In the genomic region with DNA sequence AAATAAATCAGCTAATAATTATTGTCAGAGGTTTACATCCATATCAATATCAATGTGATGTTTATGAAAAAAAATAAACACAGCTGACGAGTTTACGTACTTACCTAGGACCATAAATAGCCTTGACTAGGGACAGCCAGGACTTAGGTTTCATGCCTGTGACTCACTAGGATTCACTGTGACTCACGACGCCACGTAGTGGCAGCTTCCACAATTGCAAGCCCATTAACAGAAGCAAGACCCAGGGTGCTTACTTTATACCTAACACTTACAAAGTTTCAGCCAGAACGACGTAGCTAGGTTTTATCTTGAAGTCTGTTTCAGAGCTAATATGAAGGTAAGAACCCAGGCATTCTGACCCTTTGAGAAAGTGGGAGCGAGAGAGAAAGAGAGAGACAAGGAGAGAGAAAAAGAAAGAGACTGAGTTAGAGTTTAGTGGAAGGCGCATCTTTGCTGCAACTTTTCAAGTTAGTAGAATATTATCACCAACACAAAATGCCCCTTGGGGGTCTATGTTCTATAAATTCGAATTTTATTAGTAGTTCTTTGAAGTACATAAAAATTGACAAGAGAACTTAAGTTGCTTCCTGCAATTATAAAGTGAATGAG, we compare ENCODE assay signal across 8 cellular contexts.
DNase-seq lines count a peak whose midpoint lies in the region; ATAC-seq and TF ChIP-seq lines count a peak whose summit lies in the region.

No MANE protein-coding gene starts in this region.

- peak overlapping the region in 1 of 7 donors; percentile 16 for H3K27ac Mint-ChIP-seq in CD14-positive monocyte

- no peaks in the 10 kb centered on the region for H3K27me3 ChIP-seq in lower lobe of right lung (ENCODE audit: low read depth)

- ATAC-seq in HG03342 (IDR thresholded peaks at IDR 0.05; ENCODE audit: unreplicated experiment) (peak; percentile 70), lower lobe of right lung (peak; percentile 92 to 95)

- no peaks in the 10 kb centered on the region for H3K36me3 Mint-ChIP-seq in CD14-positive monocyte

- intact Hi-C loops in CD14-positive monocyte (cut with micrococcal nuclease) (no loop called here), lower lobe of right lung (cut with DNase I) (no loop called here)

- H3K4me3 Mint-ChIP-seq in CD14-positive monocyte = no peak overlapping the region

- DNase-seq in CD14-positive monocyte (ENCODE audit: low spot score) = peak; percentile 72
- peak; percentile 46 for DNase-seq in GM19238 (ENCODE audit: insufficient read length, low spot score)
- peak; percentile 13 for DNase-seq in NCI-H446 treated with DMSO at 0.1 percent for 48 hours (lab: John Stamatoyannopoulos, UW)
- DNase-seq in activated CD4-positive, alpha-beta T cell treated with anti-CD3 and anti-CD28 coated beads, Interleukin-2, amount 50 U/mL, for 1 hour = peak; percentile 77
- DNase-seq in dermis microvascular lymphatic vessel endothelial cell (ENCODE audit: low read depth in 2 of 2) = peak; percentile 84 to 89
- peak; percentile 85 for DNase-seq in lower lobe of right lung
- DNase-seq in stimulated activated CD8-positive, alpha-beta memory T cell treated with anti-CD3 and anti-CD28 coated beads, Interleukin-15, amount 100 ng/mL, for 24 hours (ENCODE audit: low read depth) = peak; percentile 58

- H3K9me3 ChIP-seq in lower lobe of right lung = no peaks in the 10 kb centered on the region

- no peak overlapping the region for H3K4me3 ChIP-seq in lower lobe of right lung

- peaks cover 11% of the 10 kb centered on the region for H3K4me1 ChIP-seq in lower lobe of right lung

- peaks cover 26% of the 10 kb centered on the region for H3K4me1 Mint-ChIP-seq in CD14-positive monocyte

- TF ChIP-seq CTCF in CD14-positive monocyte (IDR thresholded peaks at IDR 0.05) = peak; percentile 85
- TF ChIP-seq CTCF in lower lobe of right lung (IDR thresholded peaks at IDR 0.05) = peak; percentile 91

- H3K27ac ChIP-seq in lower lobe of right lung = no peak overlapping the region

- no peaks in the 10 kb centered on the region for H3K9me3 Mint-ChIP-seq in CD14-positive monocyte

- peaks cover 1 to 4% (median 2%) of the 10 kb centered on the region in 3 donors for H3K27me3 Mint-ChIP-seq in CD14-positive monocyte (ENCODE audit: low read depth in 3 of 3)

- H3K36me3 ChIP-seq in lower lobe of right lung = no peaks in the 10 kb centered on the region

Comparison
In these comparisons a context has a peak if more than half of its experiments do, and no peak if none do; other contexts are left out.
1. DNase-seq: peak in every context shown above with its lines; median percentile 86 in dermis microvascular lymphatic vessel endothelial cell; 85 in lower lobe of right lung; 77 in activated CD4-positive, alpha-beta T cell treated with anti-CD3 and anti-CD28 coated beads, Interleukin-2, amount 50 U/mL, for 1 hour; 72 in CD14-positive monocyte; 58 in stimulated activated CD8-positive, alpha-beta memory T cell treated with anti-CD3 and anti-CD28 coated beads, Interleukin-15, amount 100 ng/mL, for 24 hours; 46 in GM19238; 13 in NCI-H446 treated with DMSO at 0.1 percent for 48 hours.